Comparison of ENCODE assay signal across 15 cellular contexts in genomic region chr5:401216-402034, GRCh38. TPM values are rescaled to one million over a fixed set of nuclear protein-coding genes. Genes with fewer than 3 reads are reported as not detected.
DNase-seq lines count a peak whose midpoint lies in the region; ATAC-seq and TF ChIP-seq lines count a peak whose summit lies in the region.
"Had no signal": no experiment of that assay in that cellular context is flagged by ENCODE, and none has a peak within 500 bp of the region (broad histone marks: within the 10 kb centered on the region; RNA-seq: fewer than 3 reads in every experiment).

No MANE protein-coding gene starts in this region.

- H3K4me1 ChIP-seq in esophagus squamous epithelium = peaks cover 5 to 31% (median 12%) of the 10 kb centered on the region in 3 donors
- H3K4me1 ChIP-seq in prostate gland (replicated peaks) = no peaks in the 10 kb centered on the region
- H3K4me1 ChIP-seq: uterus had no signal

- WGBS in esophagus squamous epithelium, 2 donors = 76 to 91% methylated on average over 7 to 12 of the region's 23 CpGs
- 91% methylated on average over 23 of the region's 23 CpGs for WGBS in prostate gland

- peaks cover 0 to 49% (median 0%) of the 10 kb centered on the region in 4 donors for H3K27me3 ChIP-seq in esophagus squamous epithelium
- no peaks in the 10 kb centered on the region for H3K27me3 ChIP-seq in prostate gland (replicated peaks; ENCODE audit: insufficient read depth)
- H3K27me3 ChIP-seq: uterus had no signal

- H3K9me3 Mint-ChIP-seq in HFFc6 = no peaks in the 10 kb centered on the region
- H3K9me3 Mint-ChIP-seq: nephron; T-helper 2 cell treated with Interferon-gamma antibody and Interleukin-4, amounts not matched to agents 5 μg/mL and 100 μg/mL, for 36 hours had no signal

- H3K9me3 ChIP-seq in esophagus squamous epithelium = no peaks in the 10 kb centered on the region
- no peaks in the 10 kb centered on the region for H3K9me3 ChIP-seq in prostate gland
- H3K9me3 ChIP-seq: uterus had no signal

- peaks cover 44% of the 10 kb centered on the region for H3K36me3 Mint-ChIP-seq in HFFc6 (ENCODE audit: low read depth)

- no peak for TF ChIP-seq POLR2A in esophagus squamous epithelium (IDR thresholded peaks at IDR 0.05)
- TF ChIP-seq POLR2A in prostate gland (IDR thresholded peaks at IDR 0.05) = no peak

- H3K27ac ChIP-seq in esophagus squamous epithelium (peak overlapping the region; percentile 7 to 80 (median 52)), prostate gland (no peak overlapping the region)

- in situ Hi-C loops in G401 (cut with HindIII; ENCODE audit: low sequenced_read_pairs) = no loop called here

- H3K4me3 ChIP-seq in esophagus squamous epithelium (no peak overlapping the region), prostate gland (no peak overlapping the region)
- H3K4me3 ChIP-seq: uterus had no signal

- peak overlapping the region; percentile 100 for H3K27ac Mint-ChIP-seq in HFFc6

- no peak for ATAC-seq in activated CD4-positive, CD25-positive, alpha-beta regulatory T cell treated with anti-CD3 and anti-CD28 coated beads, Interleukin-2, amount 50 U/mL, for 24 hours
- ATAC-seq in HG03521 (IDR thresholded peaks at IDR 0.05; ENCODE audit: unreplicated experiment) = no peak
- ATAC-seq in GM18907 (IDR thresholded peaks at IDR 0.05; ENCODE audit: unreplicated experiment) = no peak

- TF ChIP-seq CTCF in HFFc6 (IDR thresholded peaks at IDR 0.05) (no peak), esophagus squamous epithelium (IDR thresholded peaks at IDR 0.05) (no peak), prostate gland (IDR thresholded peaks at IDR 0.05) (no peak)

- H3K27me3 Mint-ChIP-seq in HFFc6 (ENCODE audit: insufficient read depth) = peaks cover 8% of the 10 kb centered on the region

- DNase-seq in activated CD4-positive, CD25-positive, alpha-beta regulatory T cell treated with anti-CD3 and anti-CD28 coated beads, Interleukin-2, amount 50 U/mL, for 72 hours = peak; percentile 30
- DNase-seq in HFFc6 (no peak), esophagus squamous epithelium (lab: John Stamatoyannopoulos, UW) (no peak), prostate gland (ENCODE audit: low spot score) (peak; percentile 3), G401 (ENCODE audit: low spot score) (no peak)
- DNase-seq: ACHN, DMS79, foreskin melanocyte, NCI-H2171 treated with DMSO at 0.1 percent for 48 hours, uterus had no signal

- H3K4me3 Mint-ChIP-seq in HFFc6 = no peak overlapping the region

- intact Hi-C loops in esophagus squamous epithelium (cut with DNase I) (no loop called here), prostate gland (cut with DNase I) (no loop called here)

- peaks cover 46% of the 10 kb centered on the region for H3K4me1 Mint-ChIP-seq in HFFc6 (ENCODE audit: low read depth)

- H3K36me3 ChIP-seq in esophagus squamous epithelium (no peaks in the 10 kb centered on the region), prostate gland (no peaks in the 10 kb centered on the region)
- H3K36me3 ChIP-seq: uterus had no signal

RNA-seq across cellular contexts. Expression of gene EXOC3, which starts 41.6 kb away (rescaled TPM):
- total RNA-seq in HFFc6 (2021; fragmentation: NEBNext Ultra II Directional; extraction: Animal tissue kit (Norgen Biotek cat#: 25700)) = 10 to 100 TPM; 46.8 to 54.1 (median 50.3) TPM
- total RNA-seq in esophagus squamous epithelium (10 to 100 TPM; 39.1 to 54.6 (median 42.8) TPM), prostate gland (10 to 100 TPM; 44.3 to 79.7 TPM)
- 16.7 and 29.2 TPM in 2 replicates for total RNA-seq in G401 (2014; rRNA removed; shearing (Covaris generic))

Comparison
In these comparisons a context has a peak if more than half of its experiments do, and no peak if none do; other contexts are left out.
1. DNase-seq: peak in activated CD4-positive, CD25-positive, alpha-beta regulatory T cell treated with anti-CD3 and anti-CD28 coated beads, Interleukin-2, amount 50 U/mL, for 72 hours (single experiment) and prostate gland (single experiment); none in HFFc6 (single experiment), esophagus squamous epithelium (single experiment) and G401 (single experiment).
2. H3K27ac ChIP-seq: peak in esophagus squamous epithelium (4 of 4); none in prostate gland (0 of 2).